20 cellular contexts compared by ENCODE assay signal in the genomic region with DNA sequence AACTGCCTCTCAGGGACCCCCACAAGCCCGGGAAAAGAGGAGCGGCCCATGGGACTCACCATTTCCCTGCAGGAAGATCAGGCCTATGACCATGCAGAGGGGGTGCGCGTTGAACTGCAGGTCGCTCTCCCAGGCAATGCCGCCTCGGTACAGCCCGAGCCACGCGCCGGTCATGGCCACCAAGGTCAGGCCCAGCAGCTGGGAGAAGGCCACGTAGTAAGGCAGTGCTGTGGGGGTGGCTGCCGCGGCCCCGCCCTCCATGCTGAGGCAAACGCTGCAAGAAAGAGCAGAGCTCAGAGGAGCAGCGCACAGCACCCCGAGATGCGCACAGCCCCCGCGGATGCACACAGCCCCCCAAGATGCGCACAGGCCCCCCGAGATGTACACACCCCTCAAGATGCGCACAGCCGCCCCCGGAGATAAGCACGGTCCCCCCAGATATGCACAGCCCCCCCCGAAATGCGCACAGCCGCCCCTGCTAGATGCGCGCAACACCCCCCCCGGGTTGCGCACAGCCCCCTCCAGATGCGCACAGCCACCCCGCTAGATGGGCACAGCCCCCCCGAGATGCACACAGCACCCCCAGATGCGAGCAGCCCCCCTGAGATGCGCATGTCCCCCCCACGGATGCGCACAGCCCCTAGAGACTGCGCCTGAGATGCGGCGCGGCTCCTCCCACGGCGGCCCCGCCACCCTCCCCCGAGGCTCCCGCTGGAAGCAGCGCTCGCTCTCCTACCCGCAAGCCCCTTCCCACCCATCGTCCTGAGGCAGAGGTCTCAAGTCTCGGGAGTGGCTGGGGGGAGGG. TPM values are rescaled to one million over a fixed set of nuclear protein-coding genes. Genes with fewer than 3 reads are reported as not detected.
DNase-seq lines count a peak whose midpoint lies in the region; ATAC-seq, FAIRE-seq and TF ChIP-seq lines count a peak whose summit lies in the region.
"Had no signal": no experiment of that assay in that cellular context is flagged by ENCODE, and none has a peak within 500 bp of the region (broad histone marks: within the 10 kb centered on the region; RNA-seq: fewer than 3 reads in every experiment).

No MANE protein-coding gene starts in this region.

- H3K4me1 Mint-ChIP-seq in T-helper 1 cell treated with Interleukin-12 subunit alpha and Interleukin-12 subunit beta and Interleukin-4 antibody, amounts not matched to agents 30 μg/mL and 1 μg/mL, for 36 hours (ENCODE audit: low read depth) = peaks cover 41% of the 10 kb centered on the region

- H3K4me1 ChIP-seq in pancreas = peaks cover 28 to 45% (median 41%) of the 10 kb centered on the region in 3 donors

- no peak overlapping the region for H3K4me3 Mint-ChIP-seq in T-helper 1 cell treated with Interleukin-12 subunit alpha and Interleukin-12 subunit beta and Interleukin-4 antibody, amounts not matched to agents 30 μg/mL and 1 μg/mL, for 36 hours
- H3K4me3 Mint-ChIP-seq: activated naive CD8-positive, alpha-beta T cell treated with anti-CD3 and anti-CD28 coated beads, Interleukin-2, amount 10 ng/mL, durations not matched to agents 7 days and 5 days; activated T-cell treated with anti-CD3 and anti-CD28 coated beads, Interleukin-2, amount 50 U/mL, for 24 hours; CD4-positive, alpha-beta T cell; H9; stimulated activated naive CD8-positive, alpha-beta T cell treated with anti-CD3 and anti-CD28 coated beads, Interleukin-15, Interleukin-2, amounts not matched to agents 100 ng/mL and 50 ng/mL, for 24 hours had no signal

- H3K27me3 Mint-ChIP-seq in T-helper 1 cell treated with Interleukin-12 subunit alpha and Interleukin-12 subunit beta and Interleukin-4 antibody, amounts not matched to agents 30 μg/mL and 1 μg/mL, for 36 hours (ENCODE audit: low read depth) = no peaks in the 10 kb centered on the region
- H3K27me3 Mint-ChIP-seq: activated naive CD8-positive, alpha-beta T cell treated with anti-CD3 and anti-CD28 coated beads, Interleukin-2, amount 10 ng/mL, durations not matched to agents 7 days and 5 days; CD4-positive, alpha-beta T cell; stimulated activated naive CD8-positive, alpha-beta T cell treated with anti-CD3 and anti-CD28 coated beads, Interleukin-15, Interleukin-2, amounts not matched to agents 100 ng/mL and 50 ng/mL, for 24 hours had no signal

- H3K9me3 ChIP-seq in pancreas = no peaks in the 10 kb centered on the region
- H3K9me3 ChIP-seq: gastroesophageal sphincter, lower lobe of right lung had no signal

- H3K27ac ChIP-seq in dorsolateral prefrontal cortex (peak overlapping the region in 49 of 59 donors; percentile 6 to 92 (median 62)), pancreas (peak overlapping the region; percentile 65 to 74 (median 68))
- H3K27ac ChIP-seq: lower lobe of right lung had no signal

- 47 to 58% methylated on average over 39 to 55 of the region's 55 CpGs for WGBS in pancreas, 2 donors

- no peak for DNase-seq in T-helper 1 cell
- DNase-seq in dorsolateral prefrontal cortex = peak in 3 of 10 donors; percentile 48 to 68 (median 57)
- DNase-seq in pancreas = peak; percentile 68 to 90 (median 76)
- no peak for DNase-seq in D721Med (ENCODE audit: insufficient read length, low spot score)
- DNase-seq: 8988T; activated CD4-positive, alpha-beta T cell treated with anti-CD3 and anti-CD28 coated beads for 48 hours; activated naive CD8-positive, alpha-beta T cell treated with anti-CD3 and anti-CD28 coated beads, Interleukin-2, amount 10 ng/mL, durations not matched to agents 7 days and 5 days; activated T-cell treated with anti-CD3 and anti-CD28 coated beads, Interleukin-2, amount 50 U/mL, for 24 hours; CD4-positive, alpha-beta T cell; cerebellar nuclear complex; lower lobe of right lung; naive B cell; NCI-H345 had no signal

- no peaks in the 10 kb centered on the region for H3K9me3 Mint-ChIP-seq in T-helper 1 cell treated with Interleukin-12 subunit alpha and Interleukin-12 subunit beta and Interleukin-4 antibody, amounts not matched to agents 30 μg/mL and 1 μg/mL, for 36 hours
- H3K9me3 Mint-ChIP-seq: activated naive CD8-positive, alpha-beta T cell treated with anti-CD3 and anti-CD28 coated beads, Interleukin-2, amount 10 ng/mL, durations not matched to agents 7 days and 5 days; activated T-cell treated with anti-CD3 and anti-CD28 coated beads, Interleukin-2, amount 50 U/mL, for 24 hours; CD4-positive, alpha-beta T cell; H9; stimulated activated naive CD8-positive, alpha-beta T cell treated with anti-CD3 and anti-CD28 coated beads, Interleukin-15, Interleukin-2, amounts not matched to agents 100 ng/mL and 50 ng/mL, for 24 hours had no signal

- no peak for TF ChIP-seq CTCF in dorsolateral prefrontal cortex (IDR thresholded peaks at IDR 0.05 in 54 of 56, conservative IDR thresholded peaks at IDR 0.05 in 2 of 56; ENCODE audit: low read depth in 1 of 56, partially characterized antibody in 56 of 56)
- no peak for TF ChIP-seq CTCF in pancreas (IDR thresholded peaks at IDR 0.05)
- TF ChIP-seq CTCF in D721Med (IDR thresholded peaks at IDR 0.05; ENCODE audit: insufficient read depth, missing control alignments) = no peak

- FAIRE-seq in pancreas (lab: Jason Lieb, UNC) (no peak), D721Med (lab: Jason Lieb, UNC) (no peak)

- peaks cover 8% of the 10 kb centered on the region for H3K36me3 Mint-ChIP-seq in T-helper 1 cell treated with Interleukin-12 subunit alpha and Interleukin-12 subunit beta and Interleukin-4 antibody, amounts not matched to agents 30 μg/mL and 1 μg/mL, for 36 hours (ENCODE audit: low read depth)
- H3K36me3 Mint-ChIP-seq: activated naive CD8-positive, alpha-beta T cell treated with anti-CD3 and anti-CD28 coated beads, Interleukin-2, amount 10 ng/mL, durations not matched to agents 7 days and 5 days; naive B cell had no signal

- TF ChIP-seq EP300 in Ishikawa (IDR thresholded peaks at IDR 0.05; ENCODE audit: borderline replicate concordance) = no peak

- peak overlapping the region; percentile 26 for H3K27ac Mint-ChIP-seq in T-helper 1 cell treated with Interleukin-12 subunit alpha and Interleukin-12 subunit beta and Interleukin-4 antibody, amounts not matched to agents 30 μg/mL and 1 μg/mL, for 36 hours
- H3K27ac Mint-ChIP-seq: activated naive CD8-positive, alpha-beta T cell treated with anti-CD3 and anti-CD28 coated beads, Interleukin-2, amount 10 ng/mL, durations not matched to agents 7 days and 5 days; activated T-cell treated with anti-CD3 and anti-CD28 coated beads, Interleukin-2, amount 50 U/mL, for 24 hours; CD4-positive, alpha-beta T cell; H9; stimulated activated naive CD8-positive, alpha-beta T cell treated with anti-CD3 and anti-CD28 coated beads, Interleukin-15, Interleukin-2, amounts not matched to agents 100 ng/mL and 50 ng/mL, for 24 hours had no signal

- intact Hi-C loops in dorsolateral prefrontal cortex (cut with DNase I) (loop anchor here in 1 of 2 donors (5.0 kb wide), 2 partner anchors 40 to 250 kb away; a partner anchor contains a TSS), pancreas (cut with DNase I) (loop anchor here in 1 of 3 donors (10.0 kb wide), 1 partner anchor 267 kb away; a partner anchor contains a TSS)

- H3K4me3 ChIP-seq in dorsolateral prefrontal cortex (peak overlapping the region in 41 of 59 donors; percentile 3 to 60 (median 34)), pancreas (peak overlapping the region in 1 of 4 donors; percentile 9)
- H3K4me3 ChIP-seq: lower lobe of right lung had no signal

- H3K36me3 ChIP-seq in pancreas = no peaks in the 10 kb centered on the region
- H3K36me3 ChIP-seq: gastroesophageal sphincter had no signal

- ATAC-seq in pancreas (peak; percentile 15 to 57 (median 35)), GM19397 (IDR thresholded peaks at IDR 0.05; ENCODE audit: unreplicated experiment) (no peak), GM21786 (IDR thresholded peaks at IDR 0.05; ENCODE audit: unreplicated experiment) (no peak)
- ATAC-seq: gastroesophageal sphincter, lower lobe of right lung had no signal

- TF ChIP-seq RAD21 in Ishikawa (IDR thresholded peaks at IDR 0.05; ENCODE audit: low read depth) = no peak

- no peaks in the 10 kb centered on the region for H3K27me3 ChIP-seq in dorsolateral prefrontal cortex
- no peaks in the 10 kb centered on the region for H3K27me3 ChIP-seq in pancreas

TF ChIP-seq in Ishikawa, 13 proteins besides CTCF, POLR2A, EP300 and RAD21:
- no peak for TF ChIP-seq YY1 (IDR thresholded peaks at IDR 0.05; ENCODE audit: low read depth)
- TF ChIP-seq CREB1 (IDR thresholded peaks at IDR 0.05; ENCODE audit: low read depth) = no peak
- TF ChIP-seq TCF12 (IDR thresholded peaks at IDR 0.05; ENCODE audit: low read depth) = no peak
- TF ChIP-seq ZBTB7A (IDR thresholded peaks at IDR 0.05; ENCODE audit: low read depth) = 0 out of 2 replicates have a peak, but pooled peaks have one; percentile 40

RNA-seq across cellular contexts. Expression of a gene that starts 8.6 kb away (rescaled TPM):
- total RNA-seq in dorsolateral prefrontal cortex (10 to 100 TPM; 11.4 to 81.5 (median 46.1) TPM), pancreas (10 to 100 TPM; 54.0 to 79.3 (median 69.0) TPM)
- polyA plus RNA-seq in pancreas = 10 to 100 TPM; 54.4 to 65.0 TPM

RNA-seq across cellular contexts. Expression of a gene that starts 39.4 kb away (rescaled TPM):
- total RNA-seq in dorsolateral prefrontal cortex = 10 to 100 TPM in 92 of 120 experiments, 1 to 10 TPM in 28; 4.2 to 23.0 (median 12.1) TPM
- total RNA-seq in pancreas = 10 to 100 TPM in 1 of 6 donors, 1 to 10 TPM in 5; 3.1 to 18.3 (median 5.1) TPM
- 10 to 100 TPM in 1 of 2 donors, 1 to 10 TPM in 1; 8.2 to 11.6 TPM for polyA plus RNA-seq in pancreas

Comparison
In these comparisons a context has a peak if more than half of its experiments do, and no peak if none do; other contexts are left out.
1. DNase-seq: peak in pancreas (6 of 6); none in T-helper 1 cell (0 of 5) and D721Med (single experiment).
2. ATAC-seq: peak in pancreas (4 of 4); none in GM19397 (single experiment) and GM21786 (single experiment).